In genomic region chr6:13419826-13420225, GRCh38 we compare ENCODE assay signal across 1 cellular context.
TF ChIP-seq lines count a peak whose summit lies in the region.

No MANE protein-coding gene starts in this region.

TF ChIP-seq in GM23338, 12 proteins besides CTCF, POLR2A, EP300 and RAD21 (continued from another document):
- no peak for TF ChIP-seq CREB1 (CRISPR knock-in tag; IDR thresholded peaks at IDR 0.05; ENCODE audit: low read depth)
- TF ChIP-seq REST (IDR thresholded peaks at IDR 0.05; ENCODE audit: unreplicated experiment): no peak
- TF ChIP-seq JUNB (IDR thresholded peaks at IDR 0.05; ENCODE audit: unreplicated experiment): no peak
